Comparison of ENCODE assay signal across 1 cellular context in genomic region chr1:8011016-8011415, GRCh38.
TF ChIP-seq lines count a peak whose summit lies in the region.

No MANE protein-coding gene starts in this region.

TF ChIP-seq in GM23338, 12 proteins besides CTCF, POLR2A, EP300 and RAD21 (continued from another document):
- TF ChIP-seq REST (IDR thresholded peaks at IDR 0.05; ENCODE audit: unreplicated experiment) (no peak), ZNF331 (CRISPR knock-in tag; IDR thresholded peaks at IDR 0.05; ENCODE audit: low read depth) (no peak), ZNF114 (CRISPR knock-in tag; IDR thresholded peaks at IDR 0.05) (no peak), EZH2phosphoT487 (IDR thresholded peaks at IDR 0.05; ENCODE audit: unreplicated experiment) (no peak), EZH2 (IDR thresholded peaks at IDR 0.05; ENCODE audit: low read depth, unreplicated experiment) (no peak), STAT1 (IDR thresholded peaks at IDR 0.05; ENCODE audit: unreplicated experiment) (no peak), ZNF462 (CRISPR knock-in tag; IDR thresholded peaks at IDR 0.05) (no peak), NANOG (IDR thresholded peaks at IDR 0.05; ENCODE audit: borderline replicate concordance) (no peak), JUNB (IDR thresholded peaks at IDR 0.05; ENCODE audit: unreplicated experiment) (no peak), ETS1 (IDR thresholded peaks at IDR 0.05) (no peak)
TF ChIP-seq in GM23338: peak in this region for 0.
